Comparison of ENCODE assay signal across 9 cellular contexts in the genomic region with DNA sequence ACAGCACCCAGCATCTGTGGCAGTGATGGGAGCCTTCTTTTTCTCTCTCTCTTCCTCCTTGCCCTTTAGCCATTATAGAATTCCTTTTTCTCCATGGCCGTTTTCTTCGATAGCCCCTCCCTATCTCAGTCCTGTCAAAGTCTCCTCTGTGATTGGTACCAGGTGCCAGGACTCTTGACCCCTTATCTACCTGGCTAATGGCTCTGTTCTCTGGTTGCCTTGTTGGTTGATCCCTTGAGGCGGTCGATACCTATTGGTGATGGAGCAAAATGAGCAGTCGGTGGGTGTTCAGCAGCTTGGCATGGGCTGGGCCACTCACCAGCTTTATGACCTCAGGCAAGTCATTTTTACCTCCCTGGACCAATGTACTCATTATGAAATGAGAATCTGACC. TPM values are rescaled to one million over a fixed set of nuclear protein-coding genes. Genes with fewer than 3 reads are reported as not detected.
DNase-seq lines count a peak whose midpoint lies in the region; ATAC-seq and TF ChIP-seq lines count a peak whose summit lies in the region.
"Had no signal": no experiment of that assay in that cellular context is flagged by ENCODE, and none has a peak within 500 bp of the region (broad histone marks: within the 10 kb centered on the region; RNA-seq: fewer than 3 reads in every experiment).

No MANE protein-coding gene starts in this region.

- TF ChIP-seq POLR2A in transverse colon (IDR thresholded peaks at IDR 0.05): no peak

- H3K4me3 ChIP-seq in WI38 (ENCODE audit: low read depth, low read length) (peak overlapping the region; percentile 89), transverse colon (peak overlapping the region in 1 of 4 donors; percentile 81)

- H3K27ac Mint-ChIP-seq in glutamatergic neuron (ENCODE audit: unreplicated experiment): no peak overlapping the region
- H3K27ac Mint-ChIP-seq in stimulated activated effector memory CD8-positive, alpha-beta T cell treated with anti-CD3 and anti-CD28 coated beads, Interleukin-12 subunit alpha, Interleukin-12 subunit beta, amount 100 ng/mL, for 72 hours: peak overlapping the region; percentile 95

- peaks cover 0 to 36% (median 34%) of the 10 kb centered on the region in 4 donors for H3K4me1 ChIP-seq in transverse colon

- H3K9me3 Mint-ChIP-seq in activated T-cell treated with anti-CD3 and anti-CD28 coated beads, Interleukin-2, amount 50 U/mL, for 4 hours: no peaks in the 10 kb centered on the region
- peaks cover 8% of the 10 kb centered on the region for H3K9me3 Mint-ChIP-seq in glutamatergic neuron (ENCODE audit: unreplicated experiment)
- no peaks in the 10 kb centered on the region for H3K9me3 Mint-ChIP-seq in stimulated activated effector memory CD8-positive, alpha-beta T cell treated with anti-CD3 and anti-CD28 coated beads, Interleukin-12 subunit alpha, Interleukin-12 subunit beta, amount 100 ng/mL, for 72 hours

- H3K36me3 Mint-ChIP-seq in activated T-cell treated with anti-CD3 and anti-CD28 coated beads, Interleukin-2, amount 50 U/mL, for 4 hours (ENCODE audit: insufficient read depth): peaks cover 9% of the 10 kb centered on the region
- H3K36me3 Mint-ChIP-seq in glutamatergic neuron (ENCODE audit: unreplicated experiment): no peaks in the 10 kb centered on the region
- H3K36me3 Mint-ChIP-seq in stimulated activated effector memory CD8-positive, alpha-beta T cell treated with anti-CD3 and anti-CD28 coated beads, Interleukin-12 subunit alpha, Interleukin-12 subunit beta, amount 100 ng/mL, for 72 hours: peaks cover 66% of the 10 kb centered on the region

- H3K27me3 ChIP-seq in transverse colon: peaks cover 24% of the 10 kb centered on the region

- DNase-seq in activated T-cell treated with anti-CD3 and anti-CD28 coated beads, Interleukin-2, amount 50 U/mL, for 4 hours: no peak
- DNase-seq in activated T-cell treated with anti-CD3 and anti-CD28 coated beads, Interleukin-2, amount 50 U/mL, for 1 hour: no peak
- no peak for DNase-seq in glutamatergic neuron
- no peak for DNase-seq in stimulated activated effector memory CD8-positive, alpha-beta T cell treated with anti-CD3 and anti-CD28 coated beads, Interleukin-12 subunit alpha, Interleukin-12 subunit beta, amount 100 ng/mL, for 72 hours (ENCODE audit: low spot score in 2 of 2)
- no peak for DNase-seq in 8988T
- DNase-seq in transverse colon: no peak
- DNase-seq: activated CD8-positive, alpha-beta memory T cell treated with anti-CD3 and anti-CD28 coated beads for 24 hours had no signal

- TF ChIP-seq CTCF in WI38 (IDR thresholded peaks at IDR 0.05; ENCODE audit: low read depth, low read length) (no peak), glutamatergic neuron (IDR thresholded peaks at IDR 0.05; ENCODE audit: partially characterized antibody, unreplicated experiment) (no peak), transverse colon (IDR thresholded peaks at IDR 0.05) (no peak)

- peaks cover 51% of the 10 kb centered on the region for H3K4me1 Mint-ChIP-seq in activated T-cell treated with anti-CD3 and anti-CD28 coated beads, Interleukin-2, amount 50 U/mL, for 4 hours (ENCODE audit: low read depth)
- H3K4me1 Mint-ChIP-seq in glutamatergic neuron (ENCODE audit: low read depth, unreplicated experiment): peaks cover 25% of the 10 kb centered on the region
- H3K4me1 Mint-ChIP-seq in stimulated activated effector memory CD8-positive, alpha-beta T cell treated with anti-CD3 and anti-CD28 coated beads, Interleukin-12 subunit alpha, Interleukin-12 subunit beta, amount 100 ng/mL, for 72 hours: peaks cover 65% of the 10 kb centered on the region

- H3K36me3 ChIP-seq in transverse colon: peaks cover 0 to 4% (median 0%) of the 10 kb centered on the region in 4 donors

- peak overlapping the region; percentile 92 for H3K4me3 Mint-ChIP-seq in activated T-cell treated with anti-CD3 and anti-CD28 coated beads, Interleukin-2, amount 50 U/mL, for 4 hours
- H3K4me3 Mint-ChIP-seq in glutamatergic neuron (ENCODE audit: unreplicated experiment): peak overlapping the region; percentile 93
- peak overlapping the region; percentile 89 for H3K4me3 Mint-ChIP-seq in stimulated activated effector memory CD8-positive, alpha-beta T cell treated with anti-CD3 and anti-CD28 coated beads, Interleukin-12 subunit alpha, Interleukin-12 subunit beta, amount 100 ng/mL, for 72 hours

- no peak for TF ChIP-seq EP300 in transverse colon (IDR thresholded peaks at IDR 0.05; ENCODE audit: low read depth)

- WGBS in transverse colon (ENCODE audit: low coverage in 1 of 2), 2 donors: 85 to 89% methylated on average over 5 of the region's 5 CpGs

- peaks cover 30% of the 10 kb centered on the region for H3K27me3 Mint-ChIP-seq in activated T-cell treated with anti-CD3 and anti-CD28 coated beads, Interleukin-2, amount 50 U/mL, for 4 hours (ENCODE audit: low read depth)
- H3K27me3 Mint-ChIP-seq in glutamatergic neuron (ENCODE audit: unreplicated experiment): peaks cover 19% of the 10 kb centered on the region

- intact Hi-C loops in transverse colon (cut with DNase I; ENCODE audit: low total_unique reads): loop anchor here (10.0 kb wide), 1 partner anchor 136 kb away; no protein-coding TSS in a partner anchor

- in situ Hi-C loops in transverse colon (cut with MboI; ENCODE audit: low pct_ligation_motif_present in 1 of 4, low pct_unique_long_range_greater_than_20kb in 1 of 4, low sequenced_read_pairs in 3 of 4): no loop called here

- no peaks in the 10 kb centered on the region for H3K9me3 ChIP-seq in transverse colon

- ATAC-seq in activated T-cell treated with anti-CD3 and anti-CD28 coated beads, Interleukin-2, amount 50 U/mL, for 4 hours: no peak
- ATAC-seq in stimulated activated effector memory CD8-positive, alpha-beta T cell treated with anti-CD3 and anti-CD28 coated beads, Interleukin-12 subunit alpha, Interleukin-12 subunit beta, amount 100 ng/mL, for 72 hours: no peak
- no peak for ATAC-seq in HG03045 (IDR thresholded peaks at IDR 0.05; ENCODE audit: unreplicated experiment)

- H3K27ac ChIP-seq in transverse colon: peak overlapping the region in 1 of 4 donors; percentile 11

RNA-seq across cellular contexts. Expression of a gene that starts 2.0 kb away (rescaled TPM):
- 10 to 100 TPM; 14.8 to 27.2 (median 16.8) TPM for total RNA-seq in activated T-cell treated with anti-CD3 and anti-CD28 coated beads, Interleukin-2, amount 50 U/mL, for 4 hours
- total RNA-seq in glutamatergic neuron (ENCODE audit: unreplicated experiment) (35.3 TPM), transverse colon (10 to 100 TPM in 3 of 4 donors, 1 to 10 TPM in 1; 7.8 to 84.8 (median 46.1) TPM)
